Comparison of ENCODE assay signal across 20 cellular contexts in the genomic region with DNA sequence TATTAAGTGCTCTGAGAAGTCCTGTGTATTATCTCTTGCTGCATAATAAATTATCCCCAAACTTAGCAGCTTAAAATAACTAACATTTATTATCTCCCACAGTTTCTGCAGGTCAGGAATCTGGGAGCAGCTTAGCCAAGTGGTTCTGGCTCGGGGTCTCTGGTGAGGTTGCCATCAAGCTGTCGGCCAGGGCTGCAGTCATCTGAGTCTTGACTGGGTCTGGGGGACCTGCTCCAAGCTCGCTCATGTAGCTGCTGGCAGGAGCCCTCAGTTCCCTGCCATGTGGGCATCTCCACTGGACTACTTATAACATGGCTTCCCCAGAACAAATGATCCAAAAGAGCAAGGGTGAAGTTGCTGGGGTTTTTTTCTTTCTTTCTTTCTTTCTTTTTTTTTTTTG.
DNase-seq lines count a peak whose midpoint lies in the region; ATAC-seq and TF ChIP-seq lines count a peak whose summit lies in the region.
"Had no signal": no experiment of that assay in that cellular context is flagged by ENCODE, and none has a peak within 500 bp of the region (broad histone marks: within the 10 kb centered on the region; RNA-seq: fewer than 3 reads in every experiment).

No MANE protein-coding gene starts in this region.

- H3K18ac ChIP-seq in IMR-90 (ENCODE audit: low read depth, low read length) = no peak overlapping the region

- H3K56ac ChIP-seq in IMR-90 (ENCODE audit: extremely low read depth, insufficient read depth, low read length) = no peak overlapping the region

- H3K4me1 ChIP-seq in IMR-90 (ENCODE audit: control insufficient read depth, insufficient read depth, low read length) (peaks cover 65% of the 10 kb centered on the region), hepatocyte (ENCODE audit: insufficient read depth) (peaks cover 31% of the 10 kb centered on the region), smooth muscle cell (ENCODE audit: low read depth) (peaks cover 30% of the 10 kb centered on the region)

- no peak overlapping the region for H3K27ac Mint-ChIP-seq in activated naive CD4-positive, alpha-beta T cell treated with anti-CD3 and anti-CD28 coated beads, Interleukin-2, amount 10 ng/mL, durations not matched to agents 7 days and 5 days

- H3K27me3 Mint-ChIP-seq in activated naive CD4-positive, alpha-beta T cell treated with anti-CD3 and anti-CD28 coated beads, Interleukin-2, amount 10 ng/mL, durations not matched to agents 7 days and 5 days = peaks cover 29% of the 10 kb centered on the region

- no peaks in the 10 kb centered on the region for H3K27me3 ChIP-seq in IMR-90 (ENCODE audit: control insufficient read depth, insufficient read depth, low read length)
- H3K27me3 ChIP-seq in hepatocyte = no peaks in the 10 kb centered on the region
- H3K27me3 ChIP-seq in smooth muscle cell (ENCODE audit: low read depth) = no peaks in the 10 kb centered on the region

- TF ChIP-seq RAD21 in IMR-90 (IDR thresholded peaks at IDR 0.05; ENCODE audit: low read length) = no peak

- no peaks in the 10 kb centered on the region for H3K9me3 ChIP-seq in IMR-90 (ENCODE audit: control insufficient read depth, insufficient read depth, low read length)
- H3K9me3 ChIP-seq in hepatocyte (ENCODE audit: low read depth) = no peaks in the 10 kb centered on the region
- no peaks in the 10 kb centered on the region for H3K9me3 ChIP-seq in smooth muscle cell (replicated peaks; ENCODE audit: low read depth)

- 0 out of 2 replicates have a peak overlapping the region, but pooled peaks have one; percentile 17 for H3K23ac ChIP-seq in IMR-90 (ENCODE audit: low read depth, low read length)

- H3K9me3 Mint-ChIP-seq in activated naive CD4-positive, alpha-beta T cell treated with anti-CD3 and anti-CD28 coated beads, Interleukin-2, amount 10 ng/mL, durations not matched to agents 7 days and 5 days = no peaks in the 10 kb centered on the region
- H3K9me3 Mint-ChIP-seq: CD8-positive, alpha-beta memory T cell had no signal

- no peaks in the 10 kb centered on the region for H3K9me2 ChIP-seq in hepatocyte (replicated peaks; ENCODE audit: insufficient read depth)

- peak overlapping the region; percentile 80 for H4K91ac ChIP-seq in IMR-90 (ENCODE audit: insufficient read depth, low read depth, low read length)

- in situ Hi-C loops in IMR-90 (cut with MboI; ENCODE audit: low sequenced_read_pairs) = no loop called here

- POLR2A ChIA-PET in IMR-90 (lab: Charles Lee; ENCODE audit: unreplicated experiment) = no interaction called here

- TF ChIP-seq CTCF in IMR-90 (conservative IDR thresholded peaks at IDR 0.05; ENCODE audit: low read depth, low read length) (no peak), hepatocyte (IDR thresholded peaks at IDR 0.05; ENCODE audit: poor library complexity) (no peak), smooth muscle cell (IDR thresholded peaks at IDR 0.05; ENCODE audit: borderline replicate concordance, insufficient read depth, poor library complexity, severe bottlenecking) (no peak)

- peak overlapping the region; percentile 72 for H2BK20ac ChIP-seq in IMR-90 (ENCODE audit: low read depth, low read length)

- BruUV-seq in IMR-90 (replicated peaks; lab: Mats Ljungman, UMichigan) = no TSS peak

- peak overlapping the region; percentile 79 for H2BK120ac ChIP-seq in IMR-90 (ENCODE audit: low read depth, low read length)

- H2BK15ac ChIP-seq in IMR-90 (ENCODE audit: low read depth, low read length) = peak overlapping the region; percentile 52; the same call in 1 of the 3 replicates

- no peaks in the 10 kb centered on the region for H3K4me1 Mint-ChIP-seq in activated naive CD4-positive, alpha-beta T cell treated with anti-CD3 and anti-CD28 coated beads, Interleukin-2, amount 10 ng/mL, durations not matched to agents 7 days and 5 days
- H3K4me1 Mint-ChIP-seq: CD8-positive, alpha-beta memory T cell had no signal

- H3K36me3 ChIP-seq in IMR-90 (ENCODE audit: control insufficient read depth, insufficient read depth, low read length) (peaks cover 5% of the 10 kb centered on the region; the same call in 1 of the 2 replicates), hepatocyte (replicated peaks; ENCODE audit: insufficient read depth, low read depth) (no peaks in the 10 kb centered on the region), smooth muscle cell (ENCODE audit: low read depth) (no peaks in the 10 kb centered on the region)

- DNase-seq in activated naive CD4-positive, alpha-beta T cell treated with anti-CD3 and anti-CD28 coated beads, Interleukin-2, amount 10 ng/mL, durations not matched to agents 7 days and 5 days = peak; percentile 8
- no peak for DNase-seq in activated naive CD4-positive, alpha-beta T cell treated with Interleukin-2 at 50 U/mL for 16 hours
- DNase-seq in IMR-90 (no peak), hepatocyte (ENCODE audit: low spot score) (no peak), smooth muscle cell (lab: John Stamatoyannopoulos, UW; ENCODE audit: unreplicated experiment) (no peak)
- DNase-seq: Calu3; CD8-positive, alpha-beta memory T cell; GDM1; Kasumi-1; NCI-H1417; NCI-H1694 treated with DMSO at 0.1 percent for 48 hours; NCI-H2081 treated with DMSO at 0.1 percent for 48 hours; NCI-H2171 treated with DMSO at 0.1 percent for 48 hours; NCI-H526 treated with DMSO at 0.1 percent for 48 hours; OCI-M1; SHP77 treated with DMSO at 0.1 percent for 48 hours had no signal

- no peak for ATAC-seq in IMR-90 (ENCODE audit: low read depth)
- ATAC-seq in HG03196 (IDR thresholded peaks at IDR 0.05; ENCODE audit: unreplicated experiment) = no peak
- ATAC-seq in GM18498 (IDR thresholded peaks at IDR 0.05; ENCODE audit: unreplicated experiment) = no peak
- ATAC-seq: HCT116 had no signal

- H3F3A ChIP-seq in smooth muscle cell (ENCODE audit: low read depth) = peaks cover 31% of the 10 kb centered on the region

- 21% methylated on average over 2 of the region's 3 CpGs; no CpG with 5 or more reads in 1 of the 2 experiments for WGBS in IMR-90 (ENCODE audit: extremely low coverage in 2 of 2, insufficient read length in 1 of 2), 2 experiments
- 76% methylated on average over 3 of the region's 3 CpGs for WGBS in hepatocyte (ENCODE audit: low lambda C conversion rate, missing lambda C conversion rate)
- 96% methylated on average over 3 of the region's 3 CpGs for WGBS in smooth muscle cell (ENCODE audit: low lambda C conversion rate)

- peak overlapping the region; percentile 86 for H3K4ac ChIP-seq in IMR-90 (ENCODE audit: low read depth, low read length)

- H3K27ac ChIP-seq in IMR-90 (ENCODE audit: insufficient read depth, low read length) (peak overlapping the region; percentile 24), hepatocyte (peak overlapping the region; percentile 38), smooth muscle cell (ENCODE audit: low read depth) (peak overlapping the region; percentile 43)
- H3K27ac ChIP-seq: C4-2B had no signal

- H3K14ac ChIP-seq in IMR-90 (replicated peaks; ENCODE audit: low read depth, low read length) = peak overlapping the region; percentile 7; the same call in 1 of the 2 replicates

- dilution Hi-C loops in IMR-90 (cut with HindIII; ENCODE audit: low sequenced_read_pairs, unreplicated experiment) = no loop called here

- H2AFZ ChIP-seq in IMR-90 (replicated peaks; ENCODE audit: low read length, poor library complexity) (no peak overlapping the region), hepatocyte (no peak overlapping the region), smooth muscle cell (ENCODE audit: low read depth) (no peak overlapping the region)

- H3K36me3 Mint-ChIP-seq in activated naive CD4-positive, alpha-beta T cell treated with anti-CD3 and anti-CD28 coated beads, Interleukin-2, amount 10 ng/mL, durations not matched to agents 7 days and 5 days = no peaks in the 10 kb centered on the region
- H3K36me3 Mint-ChIP-seq: CD8-positive, alpha-beta memory T cell had no signal

- H2AK9ac ChIP-seq in IMR-90 (replicated peaks; ENCODE audit: low read depth, low read length, poor library complexity) = no peak overlapping the region

- no peak for TF ChIP-seq POLR2A in IMR-90 (IDR thresholded peaks at IDR 0.05; ENCODE audit: low read depth, low read length)

- no peak overlapping the region for H3K4me3 Mint-ChIP-seq in activated naive CD4-positive, alpha-beta T cell treated with anti-CD3 and anti-CD28 coated beads, Interleukin-2, amount 10 ng/mL, durations not matched to agents 7 days and 5 days

- H3K4me3 ChIP-seq in IMR-90 (ENCODE audit: insufficient read depth, low read depth, low read length) (no peak overlapping the region), hepatocyte (no peak overlapping the region), smooth muscle cell (no peak overlapping the region)

- H3K4me2 ChIP-seq in IMR-90 (ENCODE audit: low read depth, low read length) = peak overlapping the region; percentile 5; the same call in 1 of the 2 replicates
- no peak overlapping the region for H3K4me2 ChIP-seq in hepatocyte
- no peak overlapping the region for H3K4me2 ChIP-seq in smooth muscle cell

- H3K79me2 ChIP-seq in hepatocyte (peaks cover 49% of the 10 kb centered on the region), smooth muscle cell (ENCODE audit: low read depth) (peaks cover 45% of the 10 kb centered on the region)

- CTCF ChIA-PET in activated naive CD4-positive, alpha-beta T cell treated with anti-CD3 and anti-CD28 coated beads, Interleukin-2, amount 10 ng/mL, durations not matched to agents 7 days and 5 days (lab: Charles Lee) = no interaction called here
- CTCF ChIA-PET in IMR-90 (lab: Yijun Ruan, JAX) = interaction anchor here (1.1 to 1.2 kb wide), 2 partner anchors 9 to 78 kb away, joined by 3 to 4 read pairs; no protein-coding TSS in a partner anchor

- peak overlapping the region; percentile 98; the same call in 1 of the 2 replicates for H2AK5ac ChIP-seq in IMR-90 (ENCODE audit: low read depth, low read length)

- H4K8ac ChIP-seq in IMR-90 (ENCODE audit: low read depth in 2 of 2, low read length in 2 of 2) = peak overlapping the region in 1 of 2 experiments; percentile 65; a peak in 1 of 4 replicates

- peak overlapping the region; percentile 88 for H2BK5ac ChIP-seq in IMR-90 (ENCODE audit: low read depth, low read length, poor library complexity, severe bottlenecking)

- peaks cover 34 to 75% of the 10 kb centered on the region in 2 experiments for H3K79me1 ChIP-seq in IMR-90 (ENCODE audit: low read depth in 1 of 2, low read length in 2 of 2)

- H3K9me1 ChIP-seq in IMR-90 (ENCODE audit: insufficient read depth, low read length) = peaks cover 63% of the 10 kb centered on the region

- no peak overlapping the region; the same call in 1 of the 2 replicates for H4K5ac ChIP-seq in IMR-90 (ENCODE audit: low read depth, low read length)

- intact Hi-C loops in IMR-90 (cut with micrococcal nuclease) = no loop called here

- H4K20me1 ChIP-seq in IMR-90 (ENCODE audit: insufficient read depth, low read length) = no peaks in the 10 kb centered on the region
- H4K20me1 ChIP-seq in hepatocyte (ENCODE audit: insufficient read depth, poor library complexity, severe bottlenecking) = peaks cover 5% of the 10 kb centered on the region
- H4K20me1 ChIP-seq in smooth muscle cell (ENCODE audit: low read depth) = peaks cover 68% of the 10 kb centered on the region

- H3K9ac ChIP-seq in IMR-90 (ENCODE audit: low read depth, low read length) = no peak overlapping the region
- H3K9ac ChIP-seq in smooth muscle cell (ENCODE audit: low read depth) = no peak overlapping the region

TF ChIP-seq in IMR-90, 13 proteins besides CTCF, POLR2A, EP300 and RAD21 (continues in another document):
- TF ChIP-seq MAFK (IDR thresholded peaks at IDR 0.05; ENCODE audit: low read depth, low read length) (no peak), MXI1 (IDR thresholded peaks at IDR 0.05; ENCODE audit: borderline replicate concordance, low read depth, low read length) (no peak)
